ENCODE assay signal across 35 cellular contexts in the genomic region with DNA sequence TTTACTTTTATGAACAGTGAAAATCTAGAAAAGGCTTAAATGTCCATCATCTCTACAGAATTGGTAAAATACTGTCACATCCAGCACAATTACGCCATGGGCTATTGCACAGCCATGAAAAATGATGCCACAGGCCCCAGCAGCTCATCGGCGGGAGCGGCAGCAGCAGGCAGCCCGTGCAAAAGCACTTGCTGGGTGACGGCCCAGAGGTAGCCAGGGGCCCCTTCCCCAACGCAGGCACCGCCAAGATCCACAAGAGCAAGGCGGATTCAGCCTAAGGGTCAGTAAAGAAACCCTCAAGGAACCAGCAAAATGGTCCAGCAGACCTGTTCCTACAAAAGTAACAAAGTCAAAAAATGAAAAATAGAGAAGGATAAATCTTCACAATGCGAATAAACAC.
DNase-seq lines count a peak whose midpoint lies in the region; ATAC-seq and TF ChIP-seq lines count a peak whose summit lies in the region.
"Had no signal": no experiment of that assay in that cellular context is flagged by ENCODE, and none has a peak within 500 bp of the region (broad histone marks: within the 10 kb centered on the region; RNA-seq: fewer than 3 reads in every experiment).

No MANE protein-coding gene starts in this region.

- peaks cover 1% of the 10 kb centered on the region for H3K27me3 Mint-ChIP-seq in GM23338 (ENCODE audit: insufficient read depth, low read depth, poor library complexity)
- no peaks in the 10 kb centered on the region for H3K27me3 Mint-ChIP-seq in WTC11 (ENCODE audit: low read depth)
- H3K27me3 Mint-ChIP-seq: B cell; CD4-positive, CD25-positive, alpha-beta regulatory T cell had no signal

- H3K4me1 ChIP-seq in GM23338 (ENCODE audit: insufficient read depth) = peaks cover 15% of the 10 kb centered on the region
- H3K4me1 ChIP-seq in esophagus muscularis mucosa = no peaks in the 10 kb centered on the region
- H3K4me1 ChIP-seq: A549; BE2C; BLaER1; BLaER1 treated with 17β-estradiol and CSF1 and Interleukin-3, amounts not matched to agents 10 nM and 100 nM; Caco-2 had no signal

- DNase-seq in GM23338 (ENCODE audit: low spot score) (no peak), H7 (peak; percentile 37), WTC11 (ENCODE audit: low spot score) (no peak), esophagus muscularis mucosa (ENCODE audit: extremely low spot score) (peak; percentile 66), NCI-H1105 (lab: John Stamatoyannopoulos, UW) (no peak)
- DNase-seq: 8988T; ACHN; AML-193; BE2C; C1 segment of cervical spinal cord; Caco-2; Calu3; CD4-positive, alpha-beta memory T cell; CD4-positive, alpha-beta T cell; CD4-positive, CD25-positive, alpha-beta regulatory T cell; CD8-positive, alpha-beta memory T cell; CD8-positive, alpha-beta T cell; COR-L47; DMS 273 treated with DMSO at 0.1 percent for 48 hours; DMS153; DMS53; DMS79; DMS79 treated with DMSO at 0.1 percent for 48 hours; DND-41; EL had no signal

- no peak for TF ChIP-seq CTCF in GM23338 (conservative IDR thresholded peaks at IDR 0.05; ENCODE audit: low read depth in 2 of 2)
- TF ChIP-seq CTCF in WTC11 (IDR thresholded peaks at IDR 0.05) = no peak
- no peak for TF ChIP-seq CTCF in esophagus muscularis mucosa (IDR thresholded peaks at IDR 0.05)

- ATAC-seq in GM23338 = peak; percentile 40; the same call in 1 of the 3 replicates
- ATAC-seq in WTC11 = 0 out of 2 replicates have a peak, but pooled peaks have one; percentile 12
- ATAC-seq in GM21737 (IDR thresholded peaks at IDR 0.05; ENCODE audit: unreplicated experiment) = no peak
- no peak for ATAC-seq in HG02938 (IDR thresholded peaks at IDR 0.05; ENCODE audit: unreplicated experiment)
- ATAC-seq in HG02588 (IDR thresholded peaks at IDR 0.05; ENCODE audit: unreplicated experiment) = no peak
- ATAC-seq: A549; CD8-positive, alpha-beta T cell had no signal

- H3K4me2 ChIP-seq in GM23338 = no peak overlapping the region
- H3K4me2 ChIP-seq: A549; BLaER1; BLaER1 treated with 17β-estradiol and CSF1 and Interleukin-3, amounts not matched to agents 10 nM and 100 nM had no signal

- no peaks in the 10 kb centered on the region for H3K36me3 ChIP-seq in GM23338 (ENCODE audit: insufficient read depth)
- no peaks in the 10 kb centered on the region for H3K36me3 ChIP-seq in H7 (replicated peaks; ENCODE audit: control insufficient read depth, insufficient read depth, low read length)
- H3K36me3 ChIP-seq in esophagus muscularis mucosa = no peaks in the 10 kb centered on the region
- H3K36me3 ChIP-seq: BE2C; BLaER1; BLaER1 treated with 17β-estradiol and CSF1 and Interleukin-3, amounts not matched to agents 10 nM and 100 nM had no signal

- H3K27ac ChIP-seq in GM23338 (ENCODE audit: low read depth) (no peak overlapping the region), esophagus muscularis mucosa (replicated peaks in 1 of 4) (no peak overlapping the region)
- H3K27ac ChIP-seq: 22Rv1; A549; BLaER1; BLaER1 treated with 17β-estradiol and CSF1 and Interleukin-3, amounts not matched to agents 10 nM and 100 nM; C4-2B had no signal

- H3K4me3 Mint-ChIP-seq in GM23338 (no peak overlapping the region), WTC11 (no peak overlapping the region)
- H3K4me3 Mint-ChIP-seq: B cell; CD14-positive monocyte; CD4-positive, alpha-beta memory T cell; CD4-positive, alpha-beta T cell; CD4-positive, CD25-positive, alpha-beta regulatory T cell; CD8-positive, alpha-beta memory T cell; CD8-positive, alpha-beta T cell had no signal

- H3K9me3 Mint-ChIP-seq in GM23338 = 0 out of 3 replicates have a peak, but pooled peaks cover under 1% of the 10 kb centered on the region
- H3K9me3 Mint-ChIP-seq in WTC11 = peaks cover 8% of the 10 kb centered on the region
- H3K9me3 Mint-ChIP-seq: CD4-positive, alpha-beta T cell; CD8-positive, alpha-beta memory T cell; CD8-positive, alpha-beta T cell had no signal

- peaks cover 2% of the 10 kb centered on the region; the same call in 1 of the 3 replicates for H3K36me3 Mint-ChIP-seq in GM23338 (ENCODE audit: low read depth)
- H3K36me3 Mint-ChIP-seq in WTC11 = peaks cover 49% of the 10 kb centered on the region
- H3K36me3 Mint-ChIP-seq: CD14-positive monocyte; CD4-positive, alpha-beta memory T cell; CD4-positive, CD25-positive, alpha-beta regulatory T cell; CD8-positive, alpha-beta memory T cell; CD8-positive, alpha-beta T cell had no signal

- H3K4me3 ChIP-seq in GM23338 = no peak overlapping the region
- no peak overlapping the region for H3K4me3 ChIP-seq in H7 (ENCODE audit: insufficient read depth, low read depth, low read length)
- H3K4me3 ChIP-seq in esophagus muscularis mucosa = no peak overlapping the region
- H3K4me3 ChIP-seq: A549; BLaER1; BLaER1 treated with 17β-estradiol and CSF1 and Interleukin-3, amounts not matched to agents 10 nM and 100 nM had no signal

- H3F3A ChIP-seq in GM23338 (replicated peaks; ENCODE audit: low read depth) = no peaks in the 10 kb centered on the region

- intact Hi-C loops in esophagus muscularis mucosa (cut with DNase I) = no loop called here

- H4K20me1 ChIP-seq in GM23338 (replicated peaks; ENCODE audit: insufficient read depth) = no peaks in the 10 kb centered on the region
- H4K20me1 ChIP-seq: BLaER1; BLaER1 treated with 17β-estradiol and CSF1 and Interleukin-3, amounts not matched to agents 10 nM and 100 nM had no signal

- POLR2A ChIA-PET in WTC11 (lab: Charles Lee) = no interaction called here

- no peaks in the 10 kb centered on the region for H3K79me2 ChIP-seq in GM23338 (replicated peaks; ENCODE audit: insufficient read depth)

- H3K27me3 ChIP-seq in GM23338 (ENCODE audit: insufficient read depth) = no peaks in the 10 kb centered on the region
- H3K27me3 ChIP-seq in H7 (ENCODE audit: control insufficient read depth, insufficient read depth, low read length) = no peaks in the 10 kb centered on the region
- no peaks in the 10 kb centered on the region for H3K27me3 ChIP-seq in esophagus muscularis mucosa
- H3K27me3 ChIP-seq: BE2C; BLaER1; BLaER1 treated with 17β-estradiol and CSF1 and Interleukin-3, amounts not matched to agents 10 nM and 100 nM had no signal

- CTCF ChIA-PET in WTC11 (lab: Charles Lee) = no interaction called here

- no peak overlapping the region for H3K27ac Mint-ChIP-seq in GM23338
- H3K27ac Mint-ChIP-seq in WTC11 = no peak overlapping the region
- H3K27ac Mint-ChIP-seq: B cell; CD14-positive monocyte; CD4-positive, alpha-beta memory T cell; CD4-positive, alpha-beta T cell; CD4-positive, CD25-positive, alpha-beta regulatory T cell; CD8-positive, alpha-beta memory T cell; CD8-positive, alpha-beta T cell had no signal

- H3K9me2 ChIP-seq in GM23338 (ENCODE audit: insufficient read depth) = no peaks in the 10 kb centered on the region

- TF ChIP-seq POLR2A in esophagus muscularis mucosa (IDR thresholded peaks at IDR 0.05; ENCODE audit: low read depth) = no peak

- TF ChIP-seq EP300 in esophagus muscularis mucosa (IDR thresholded peaks at IDR 0.05) = no peak

- H2AFZ ChIP-seq in GM23338 = no peak overlapping the region

- 82% methylated on average over 10 of the region's 10 CpGs for WGBS in esophagus muscularis mucosa

- peaks cover 13% of the 10 kb centered on the region for H3K4me1 Mint-ChIP-seq in GM23338
- peaks cover 44% of the 10 kb centered on the region for H3K4me1 Mint-ChIP-seq in WTC11
- H3K4me1 Mint-ChIP-seq: B cell; CD14-positive monocyte; CD4-positive, alpha-beta memory T cell; CD4-positive, CD25-positive, alpha-beta regulatory T cell; CD8-positive, alpha-beta memory T cell had no signal

- H3K9me3 ChIP-seq in esophagus muscularis mucosa = no peaks in the 10 kb centered on the region
- H3K9me3 ChIP-seq: A549, BE2C, Caco-2 had no signal

TF ChIP-seq in WTC11, 78 proteins besides CTCF, POLR2A, EP300 and RAD21 (continues in another document):
- TF ChIP-seq, protein P1, sequence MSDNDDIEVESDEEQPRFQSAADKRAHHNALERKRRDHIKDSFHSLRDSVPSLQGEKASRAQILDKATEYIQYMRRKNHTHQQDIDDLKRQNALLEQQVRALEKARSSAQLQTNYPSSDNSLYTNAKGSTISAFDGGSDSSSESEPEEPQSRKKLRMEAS (CRISPR knock-in tag; IDR thresholded peaks at IDR 0.05) = no peak
- TF ChIP-seq TEAD1 (CRISPR knock-in tag; IDR thresholded peaks at IDR 0.05) (no peak), GRHL2 (CRISPR knock-in tag; IDR thresholded peaks at IDR 0.05; ENCODE audit: insufficient replicate concordance, severe bottlenecking) (no peak), FOXK1 (CRISPR knock-in tag; IDR thresholded peaks at IDR 0.05) (no peak), MXD4 (CRISPR knock-in tag; IDR thresholded peaks at IDR 0.05; ENCODE audit: borderline replicate concordance) (no peak), FOXP1 (CRISPR knock-in tag; IDR thresholded peaks at IDR 0.05; ENCODE audit: borderline replicate concordance) (no peak)
- TF ChIP-seq, protein P2, sequence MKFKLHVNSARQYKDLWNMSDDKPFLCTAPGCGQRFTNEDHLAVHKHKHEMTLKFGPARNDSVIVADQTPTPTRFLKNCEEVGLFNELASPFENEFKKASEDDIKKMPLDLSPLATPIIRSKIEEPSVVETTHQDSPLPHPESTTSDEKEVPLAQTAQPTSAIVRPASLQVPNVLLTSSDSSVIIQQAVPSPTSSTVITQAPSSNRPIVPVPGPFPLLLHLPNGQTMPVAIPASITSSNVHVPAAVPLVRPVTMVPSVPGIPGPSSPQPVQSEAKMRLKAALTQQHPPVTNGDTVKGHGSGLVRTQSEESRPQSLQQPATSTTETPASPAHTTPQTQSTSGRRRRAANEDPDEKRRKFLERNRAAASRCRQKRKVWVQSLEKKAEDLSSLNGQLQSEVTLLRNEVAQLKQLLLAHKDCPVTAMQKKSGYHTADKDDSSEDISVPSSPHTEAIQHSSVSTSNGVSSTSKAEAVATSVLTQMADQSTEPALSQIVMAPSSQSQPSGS (CRISPR knock-in tag; IDR thresholded peaks at IDR 0.05; ENCODE audit: borderline replicate concordance, low read depth) = no peak
- TF ChIP-seq, protein P3, sequence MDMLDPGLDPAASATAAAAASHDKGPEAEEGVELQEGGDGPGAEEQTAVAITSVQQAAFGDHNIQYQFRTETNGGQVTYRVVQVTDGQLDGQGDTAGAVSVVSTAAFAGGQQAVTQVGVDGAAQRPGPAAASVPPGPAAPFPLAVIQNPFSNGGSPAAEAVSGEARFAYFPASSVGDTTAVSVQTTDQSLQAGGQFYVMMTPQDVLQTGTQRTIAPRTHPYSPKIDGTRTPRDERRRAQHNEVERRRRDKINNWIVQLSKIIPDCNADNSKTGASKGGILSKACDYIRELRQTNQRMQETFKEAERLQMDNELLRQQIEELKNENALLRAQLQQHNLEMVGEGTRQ (CRISPR knock-in tag; IDR thresholded peaks at IDR 0.05) = no peak

Comparison
In these comparisons a context has a peak if more than half of its experiments do, and no peak if none do; other contexts are left out.
1. ATAC-seq: peak in GM23338 (single experiment) and WTC11 (single experiment); none in GM21737 (single experiment), HG02938 (single experiment) and HG02588 (single experiment).
2. DNase-seq: peak in H7 (single experiment) and esophagus muscularis mucosa (single experiment); none in GM23338 (single experiment), WTC11 (single experiment) and NCI-H1105 (single experiment).